Comparison of ENCODE assay signal across 8 cellular contexts in the genomic region with DNA sequence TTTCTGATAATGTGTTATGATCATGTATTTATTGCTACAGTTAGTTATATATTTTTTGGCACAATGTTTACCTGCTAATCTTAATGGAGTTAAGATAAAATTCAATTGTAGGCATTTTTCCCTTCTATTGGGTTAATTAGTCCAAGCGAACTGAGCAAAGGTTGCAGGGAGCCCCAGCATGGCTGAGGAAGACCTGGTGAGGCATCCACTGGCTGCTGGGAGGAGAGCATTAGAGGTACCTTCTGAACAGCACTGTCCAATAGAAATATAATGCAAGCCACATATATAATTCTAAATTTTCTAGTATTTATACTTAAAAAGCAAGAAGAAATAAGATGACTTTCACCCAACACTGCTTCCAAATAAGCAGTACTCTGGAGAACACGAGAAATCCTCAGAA. TPM values are rescaled to one million over a fixed set of nuclear protein-coding genes. Genes with fewer than 3 reads are reported as not detected.
A peak's percentile ranks its signal among the peaks of the same experiment; 100 is the strongest.
DNase-seq lines count a peak whose midpoint lies in the region; ATAC-seq and TF ChIP-seq lines count a peak whose summit lies in the region.

No MANE protein-coding gene starts in this region.

- in situ Hi-C loops in GM13976 (cut with MboI; ENCODE audit: low sequenced_read_pairs, unreplicated experiment), result no loop called here

- H3K27ac Mint-ChIP-seq in activated naive CD4-positive, alpha-beta T cell treated with anti-CD3 and anti-CD28 coated beads for 36 hours, result peak overlapping the region; percentile 96
- H3K27ac Mint-ChIP-seq in WTC11, result peak overlapping the region; percentile 95

- POLR2A ChIA-PET in WTC11 (lab: Charles Lee), result interaction anchor here (0.5 to 3.3 kb wide), 12 partner anchors 9 to 422 kb away, joined by 3 to 24 read pairs (median 4); a partner anchor contains a TSS

- H3K27me3 ChIP-seq in testis, result no peaks in the 10 kb centered on the region

- H3K4me1 ChIP-seq in testis, result peaks cover 11% of the 10 kb centered on the region

- H3K9me3 Mint-ChIP-seq in activated naive CD4-positive, alpha-beta T cell treated with anti-CD3 and anti-CD28 coated beads for 36 hours, result no peaks in the 10 kb centered on the region
- H3K9me3 Mint-ChIP-seq in WTC11, result no peaks in the 10 kb centered on the region

- no peak for DNase-seq in activated naive CD4-positive, alpha-beta T cell treated with anti-CD3 and anti-CD28 coated beads for 36 hours
- DNase-seq in activated naive CD4-positive, alpha-beta T cell treated with Interleukin-2 at 50 U/mL for 16 hours, result no peak
- DNase-seq in WTC11 (ENCODE audit: low spot score), result no peak
- DNase-seq in testis, result no peak
- DNase-seq in GM13976 (ENCODE audit: low spot score), result no peak
- DNase-seq in midbrain (lab: John Stamatoyannopoulos, UW), result no peak

- H3K36me3 ChIP-seq in testis (ENCODE audit: low read depth, missing control alignments), result no peaks in the 10 kb centered on the region

- no peak for TF ChIP-seq POLR2A in testis (IDR thresholded peaks at IDR 0.05)

- peaks cover 6% of the 10 kb centered on the region for H3K27me3 Mint-ChIP-seq in activated naive CD4-positive, alpha-beta T cell treated with anti-CD3 and anti-CD28 coated beads for 36 hours (ENCODE audit: low read depth)
- no peaks in the 10 kb centered on the region for H3K27me3 Mint-ChIP-seq in WTC11 (ENCODE audit: low read depth)

- H3K9me3 ChIP-seq in testis, result no peaks in the 10 kb centered on the region

- no peak for ATAC-seq in WTC11
- ATAC-seq in GM18867 (IDR thresholded peaks at IDR 0.05; ENCODE audit: unreplicated experiment), result no peak

- peak overlapping the region; percentile 90 for H3K4me3 Mint-ChIP-seq in activated naive CD4-positive, alpha-beta T cell treated with anti-CD3 and anti-CD28 coated beads for 36 hours
- peak overlapping the region; percentile 91 for H3K4me3 Mint-ChIP-seq in WTC11

- CTCF ChIA-PET in activated naive CD4-positive, alpha-beta T cell treated with anti-CD3 and anti-CD28 coated beads for 36 hours (lab: Charles Lee), result interaction anchor here (0.6 to 1.7 kb wide), 6 partner anchors 10 to 56 kb away, joined by 3 to 9 read pairs (median 4); no protein-coding TSS in a partner anchor
- CTCF ChIA-PET in WTC11 (lab: Charles Lee), result interaction anchor here (1.0 to 2.0 kb wide), 4 partner anchors 10 to 183 kb away, joined by 3 to 6 read pairs (median 4); no protein-coding TSS in a partner anchor

- peak overlapping the region; percentile 71 to 84 for H3K27ac ChIP-seq in testis

- H3K4me3 ChIP-seq in iPS-11a (ENCODE audit: low read depth, low read length) (peak overlapping the region; percentile 88), testis (peak overlapping the region; percentile 70 to 82)

- intact Hi-C loops in activated naive CD4-positive, alpha-beta T cell treated with anti-CD3 and anti-CD28 coated beads for 36 hours (cut with micrococcal nuclease), result loop anchor here (1.0 to 5.0 kb wide), 4 partner anchors 17 to 420 kb away; a partner anchor contains a TSS
- intact Hi-C loops in testis (cut with DNase I; ENCODE audit: low total_unique reads), result no loop called here

- peaks cover 26% of the 10 kb centered on the region for H3K4me1 Mint-ChIP-seq in activated naive CD4-positive, alpha-beta T cell treated with anti-CD3 and anti-CD28 coated beads for 36 hours (ENCODE audit: low read depth)
- H3K4me1 Mint-ChIP-seq in WTC11, result peaks cover 32% of the 10 kb centered on the region

- 9 to 10% methylated on average over 2 of the region's 2 CpGs for WGBS in testis, 2 donors

- no peak for TF ChIP-seq CTCF in WTC11 (IDR thresholded peaks at IDR 0.05)
- no peak for TF ChIP-seq CTCF in testis (IDR thresholded peaks at IDR 0.05)
- no peak for TF ChIP-seq CTCF in GM13976 (IDR thresholded peaks at IDR 0.05; ENCODE audit: borderline replicate concordance, control extremely low read depth, extremely low read depth, insufficient read depth, missing control alignments)

- H3K36me3 Mint-ChIP-seq in activated naive CD4-positive, alpha-beta T cell treated with anti-CD3 and anti-CD28 coated beads for 36 hours (ENCODE audit: low read depth), result peaks cover 2% of the 10 kb centered on the region
- H3K36me3 Mint-ChIP-seq in WTC11, result peaks cover 4% of the 10 kb centered on the region; the same call in 1 of the 2 replicates

TF ChIP-seq in WTC11, 78 proteins besides CTCF, POLR2A, EP300 and RAD21 (continues in another document):
- TF ChIP-seq, protein P1, sequence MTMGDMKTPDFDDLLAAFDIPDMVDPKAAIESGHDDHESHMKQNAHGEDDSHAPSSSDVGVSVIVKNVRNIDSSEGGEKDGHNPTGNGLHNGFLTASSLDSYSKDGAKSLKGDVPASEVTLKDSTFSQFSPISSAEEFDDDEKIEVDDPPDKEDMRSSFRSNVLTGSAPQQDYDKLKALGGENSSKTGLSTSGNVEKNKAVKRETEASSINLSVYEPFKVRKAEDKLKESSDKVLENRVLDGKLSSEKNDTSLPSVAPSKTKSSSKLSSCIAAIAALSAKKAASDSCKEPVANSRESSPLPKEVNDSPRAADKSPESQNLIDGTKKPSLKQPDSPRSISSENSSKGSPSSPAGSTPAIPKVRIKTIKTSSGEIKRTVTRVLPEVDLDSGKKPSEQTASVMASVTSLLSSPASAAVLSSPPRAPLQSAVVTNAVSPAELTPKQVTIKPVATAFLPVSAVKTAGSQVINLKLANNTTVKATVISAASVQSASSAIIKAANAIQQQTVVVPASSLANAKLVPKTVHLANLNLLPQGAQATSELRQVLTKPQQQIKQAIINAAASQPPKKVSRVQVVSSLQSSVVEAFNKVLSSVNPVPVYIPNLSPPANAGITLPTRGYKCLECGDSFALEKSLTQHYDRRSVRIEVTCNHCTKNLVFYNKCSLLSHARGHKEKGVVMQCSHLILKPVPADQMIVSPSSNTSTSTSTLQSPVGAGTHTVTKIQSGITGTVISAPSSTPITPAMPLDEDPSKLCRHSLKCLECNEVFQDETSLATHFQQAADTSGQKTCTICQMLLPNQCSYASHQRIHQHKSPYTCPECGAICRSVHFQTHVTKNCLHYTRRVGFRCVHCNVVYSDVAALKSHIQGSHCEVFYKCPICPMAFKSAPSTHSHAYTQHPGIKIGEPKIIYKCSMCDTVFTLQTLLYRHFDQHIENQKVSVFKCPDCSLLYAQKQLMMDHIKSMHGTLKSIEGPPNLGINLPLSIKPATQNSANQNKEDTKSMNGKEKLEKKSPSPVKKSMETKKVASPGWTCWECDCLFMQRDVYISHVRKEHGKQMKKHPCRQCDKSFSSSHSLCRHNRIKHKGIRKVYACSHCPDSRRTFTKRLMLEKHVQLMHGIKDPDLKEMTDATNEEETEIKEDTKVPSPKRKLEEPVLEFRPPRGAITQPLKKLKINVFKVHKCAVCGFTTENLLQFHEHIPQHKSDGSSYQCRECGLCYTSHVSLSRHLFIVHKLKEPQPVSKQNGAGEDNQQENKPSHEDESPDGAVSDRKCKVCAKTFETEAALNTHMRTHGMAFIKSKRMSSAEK (CRISPR knock-in tag; IDR thresholded peaks at IDR 0.05; ENCODE audit: borderline replicate concordance), result no peak
- TF ChIP-seq MXD4 (CRISPR knock-in tag; IDR thresholded peaks at IDR 0.05; ENCODE audit: borderline replicate concordance) (no peak), NFE2L1 (CRISPR knock-in tag; IDR thresholded peaks at IDR 0.05) (no peak)
- TF ChIP-seq, protein P2, sequence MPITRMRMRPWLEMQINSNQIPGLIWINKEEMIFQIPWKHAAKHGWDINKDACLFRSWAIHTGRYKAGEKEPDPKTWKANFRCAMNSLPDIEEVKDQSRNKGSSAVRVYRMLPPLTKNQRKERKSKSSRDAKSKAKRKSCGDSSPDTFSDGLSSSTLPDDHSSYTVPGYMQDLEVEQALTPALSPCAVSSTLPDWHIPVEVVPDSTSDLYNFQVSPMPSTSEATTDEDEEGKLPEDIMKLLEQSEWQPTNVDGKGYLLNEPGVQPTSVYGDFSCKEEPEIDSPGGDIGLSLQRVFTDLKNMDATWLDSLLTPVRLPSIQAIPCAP (CRISPR knock-in tag; IDR thresholded peaks at IDR 0.05), result no peak
- TF ChIP-seq, protein P3, sequence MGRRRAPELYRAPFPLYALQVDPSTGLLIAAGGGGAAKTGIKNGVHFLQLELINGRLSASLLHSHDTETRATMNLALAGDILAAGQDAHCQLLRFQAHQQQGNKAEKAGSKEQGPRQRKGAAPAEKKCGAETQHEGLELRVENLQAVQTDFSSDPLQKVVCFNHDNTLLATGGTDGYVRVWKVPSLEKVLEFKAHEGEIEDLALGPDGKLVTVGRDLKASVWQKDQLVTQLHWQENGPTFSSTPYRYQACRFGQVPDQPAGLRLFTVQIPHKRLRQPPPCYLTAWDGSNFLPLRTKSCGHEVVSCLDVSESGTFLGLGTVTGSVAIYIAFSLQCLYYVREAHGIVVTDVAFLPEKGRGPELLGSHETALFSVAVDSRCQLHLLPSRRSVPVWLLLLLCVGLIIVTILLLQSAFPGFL (CRISPR knock-in tag; IDR thresholded peaks at IDR 0.05; ENCODE audit: borderline replicate concordance), result no peak

RNA-seq across cellular contexts. Expression of a gene that starts 0.7 kb away (rescaled TPM):
- 10 to 100 TPM; 47.5 to 56.2 TPM for total RNA-seq in activated naive CD4-positive, alpha-beta T cell treated with anti-CD3 and anti-CD28 coated beads for 36 hours
- 34.6 to 37.2 TPM (median 36.9 TPM) in 3 replicates for total RNA-seq in WTC11 (2021)
- 10 to 100 TPM; 19.5 to 29.2 TPM for total RNA-seq in testis
- 75.4 TPM for polyA plus RNA-seq in testis (ENCODE audit: insufficient read depth, low read depth, low replicate concordance)

RNA-seq across cellular contexts. Expression of a gene that starts 17.9 kb away (rescaled TPM):
- 10 to 100 TPM; 53.3 to 53.9 TPM for total RNA-seq in activated naive CD4-positive, alpha-beta T cell treated with anti-CD3 and anti-CD28 coated beads for 36 hours
- total RNA-seq in WTC11 (2021), result 46.9 to 54.6 TPM (median 48.6 TPM) in 3 replicates
- 10 to 100 TPM; 85.8 to 89.7 TPM for total RNA-seq in testis
- polyA plus RNA-seq in testis (ENCODE audit: insufficient read depth, low read depth, low replicate concordance), result 34.7 TPM

RNA-seq across cellular contexts. Expression of a gene that starts 18.7 kb away (rescaled TPM):
- total RNA-seq in activated naive CD4-positive, alpha-beta T cell treated with anti-CD3 and anti-CD28 coated beads for 36 hours, result 10 to 100 TPM; 72.6 to 79.0 TPM
- 52.8 to 65.8 TPM (median 63.8 TPM) in 3 replicates for total RNA-seq in WTC11 (2021)
- 10 to 100 TPM; 35.0 to 36.2 TPM for total RNA-seq in testis
- polyA plus RNA-seq in testis (ENCODE audit: insufficient read depth, low read depth, low replicate concordance), result 25.7 TPM

RNA-seq across cellular contexts. Expression of a gene that starts 19.9 kb away (rescaled TPM):
- 1 to 10 TPM; 3.3 to 4.6 TPM for total RNA-seq in activated naive CD4-positive, alpha-beta T cell treated with anti-CD3 and anti-CD28 coated beads for 36 hours
- total RNA-seq in WTC11 (2021), result 12.9 to 17.5 TPM (median 15.2 TPM) in 3 replicates
- total RNA-seq in testis, result 10 to 100 TPM; 13.8 to 14.1 TPM
- polyA plus RNA-seq in testis (ENCODE audit: insufficient read depth, low read depth, low replicate concordance), result 23.0 TPM

RNA-seq across cellular contexts. Expression of a gene that starts 38.9 kb away (rescaled TPM):
- total RNA-seq in activated naive CD4-positive, alpha-beta T cell treated with anti-CD3 and anti-CD28 coated beads for 36 hours, result not detected
- not detected in 3 replicates for total RNA-seq in WTC11 (2021)
- total RNA-seq in testis, result 10 to 100 TPM; 27.9 to 43.1 TPM
- 75.0 TPM for polyA plus RNA-seq in testis (ENCODE audit: insufficient read depth, low read depth, low replicate concordance)
